29 cellular contexts compared by ENCODE assay signal in genomic region chr22:39776295-39776694, GRCh38.
"Had no signal": no experiment of that assay in that cellular context is flagged by ENCODE, and none has a peak within 500 bp of the region (broad histone marks: within the 10 kb centered on the region; RNA-seq: fewer than 3 reads in every experiment).

No MANE protein-coding gene starts in this region.

- H3K36me3 Mint-ChIP-seq: activated CD4-positive, alpha-beta memory T cell treated with anti-CD3 and anti-CD28 coated beads for 36 hours; activated naive CD8-positive, alpha-beta T cell treated with anti-CD3 and anti-CD28 coated beads for 36 hours; neural progenitor cell; T-cell had no signal

- H3K36me3 ChIP-seq: adrenal gland, esophagus squamous epithelium, neural progenitor cell, right atrium auricular region, stomach, thyroid gland had no signal

- H3K27me3 ChIP-seq: adrenal gland, body of pancreas, right atrium auricular region, thyroid gland had no signal

- H3K9me3 ChIP-seq: adrenal gland, body of pancreas, esophagus squamous epithelium, thyroid gland had no signal

- H3K4me1 ChIP-seq: adrenal gland, body of pancreas, esophagus squamous epithelium, neural progenitor cell, right atrium auricular region, stomach, thyroid gland had no signal

- DNase-seq: activated CD4-positive, alpha-beta memory T cell treated with anti-CD3 and anti-CD28 coated beads for 36 hours; activated CD4-positive, alpha-beta T cell treated with anti-CD3 and anti-CD28 coated beads for 4 hours; activated CD8-positive, alpha-beta memory T cell treated with anti-CD3 and anti-CD28 coated beads, Interleukin-2, amount 50 U/mL, for 4 hours; activated effector memory CD4-positive, alpha-beta T cell treated with anti-CD3 and anti-CD28 coated beads, Interleukin-2, amount 50 U/mL, for 16 hours; activated naive CD4-positive, alpha-beta T cell treated with anti-CD3 and anti-CD28 coated beads for 36 hours; activated naive CD8-positive, alpha-beta T cell treated with anti-CD3 and anti-CD28 coated beads for 36 hours; activated T-cell treated with anti-CD3 and anti-CD28 coated beads, Interleukin-2, amount 50 U/mL, for 1 hour; adrenal gland; aorta; body of pancreas; effector CD8-positive, alpha-beta T cell; esophagus squamous epithelium; foreskin melanocyte; kidney glomerular epithelial cell; left ventricle myocardium superior; naive B cell; occipital lobe; stimulated activated CD4-positive, alpha-beta T cell treated with anti-CD3 and anti-CD28 coated beads, Interleukin-15, amount 100 ng/mL, for 24 hours; stimulated activated CD4-positive, alpha-beta T cell treated with anti-CD3 and anti-CD28 coated beads, Interleukin-2, amount 100 ng/mL, for 24 hours; stimulated activated naive B cell treated with anti-CD40 and anti-IgM and Interleukin-4, amounts not matched to agents 10 μg/mL and 1 μg/mL and 100 μg/mL, for 72 hours; stomach; T-cell; T-helper 9 cell; thyroid gland had no signal

- H3K9me3 Mint-ChIP-seq: neural progenitor cell had no signal

- H3K27ac Mint-ChIP-seq: activated CD4-positive, alpha-beta memory T cell treated with anti-CD3 and anti-CD28 coated beads for 36 hours; activated naive CD4-positive, alpha-beta T cell treated with anti-CD3 and anti-CD28 coated beads for 36 hours; activated naive CD8-positive, alpha-beta T cell treated with anti-CD3 and anti-CD28 coated beads for 36 hours; activated T-helper 1 cell treated with anti-CD3 and anti-CD28 coated beads, Interleukin-12 subunit alpha, Interleukin-12 subunit beta, Interleukin-2, Interleukin-4 antibody, amounts not matched to agents 30 ng/mL and 10 ng/mL and 1 ng/mL, durations not matched to agents 14 hours and 24 hours and 36 hours; naive B cell; neural progenitor cell; stimulated activated naive B cell treated with anti-CD40 and anti-IgM and Interleukin-4, amounts not matched to agents 10 μg/mL and 1 μg/mL and 100 μg/mL, for 72 hours had no signal

- H3K27ac ChIP-seq: adrenal gland, body of pancreas, epithelial cell of prostate, esophagus squamous epithelium, neural progenitor cell, right atrium auricular region, stomach, thyroid gland, VCaP had no signal

- H3K4me1 Mint-ChIP-seq: neural progenitor cell had no signal

- H3K4me3 Mint-ChIP-seq: activated CD4-positive, alpha-beta memory T cell treated with anti-CD3 and anti-CD28 coated beads for 36 hours; activated naive CD4-positive, alpha-beta T cell treated with anti-CD3 and anti-CD28 coated beads for 36 hours; activated naive CD8-positive, alpha-beta T cell treated with anti-CD3 and anti-CD28 coated beads for 36 hours; activated T-helper 1 cell treated with anti-CD3 and anti-CD28 coated beads, Interleukin-12 subunit alpha, Interleukin-12 subunit beta, Interleukin-2, Interleukin-4 antibody, amounts not matched to agents 30 ng/mL and 10 ng/mL and 1 ng/mL, durations not matched to agents 14 hours and 24 hours and 36 hours; naive B cell; neural progenitor cell; stimulated activated naive B cell treated with anti-CD40 and anti-IgM and Interleukin-4, amounts not matched to agents 10 μg/mL and 1 μg/mL and 100 μg/mL, for 72 hours; T-cell had no signal

- ATAC-seq: body of pancreas; left ventricle myocardium superior; stimulated activated naive B cell treated with anti-CD40 and anti-IgM and Interleukin-4, amounts not matched to agents 10 μg/mL and 1 μg/mL and 100 μg/mL, for 72 hours; T-cell had no signal

- H3K27me3 Mint-ChIP-seq: activated CD4-positive, alpha-beta memory T cell treated with anti-CD3 and anti-CD28 coated beads for 36 hours; activated naive CD8-positive, alpha-beta T cell treated with anti-CD3 and anti-CD28 coated beads for 36 hours; naive B cell; T-cell had no signal

- H3K4me3 ChIP-seq: adrenal gland, body of pancreas, esophagus squamous epithelium, neural progenitor cell, right atrium auricular region, stomach, thyroid gland had no signal
